Comparison of ENCODE assay signal across 19 cellular contexts in genomic region chr19:41533691-41534090, GRCh38. TPM values are rescaled to one million over a fixed set of nuclear protein-coding genes. Genes with fewer than 3 reads are reported as not detected.
A peak's percentile ranks its signal among the peaks of the same experiment; 100 is the strongest.
DNase-seq lines count a peak whose midpoint lies in the region; ATAC-seq and TF ChIP-seq lines count a peak whose summit lies in the region.
"Had no signal": no experiment of that assay in that cellular context is flagged by ENCODE, and none has a peak within 500 bp of the region (broad histone marks: within the 10 kb centered on the region; RNA-seq: fewer than 3 reads in every experiment).

No MANE protein-coding gene starts in this region.

- peak overlapping the region in 1 of 2 donors; percentile 22 for H3K27ac Mint-ChIP-seq in natural killer cell treated with Interleukin-12 subunit alpha and Interleukin-12 subunit beta and Interleukin-15 and Interleukin-18, amount 100 ng/mL, for 72 hours
- H3K27ac Mint-ChIP-seq in natural killer cell: no peak overlapping the region
- H3K27ac Mint-ChIP-seq in activated naive CD8-positive, alpha-beta T cell treated with anti-CD3 and anti-CD28 coated beads for 36 hours: peak overlapping the region; percentile 86
- H3K27ac Mint-ChIP-seq: type B pancreatic cell had no signal

- in situ Hi-C loops in ACHN (cut with HindIII; ENCODE audit: low pct_ligation_motif_present, low pct_unique_long_range_greater_than_20kb, low sequenced_read_pairs): no loop called here

- no peak for ATAC-seq in natural killer cell treated with Interleukin-12 subunit alpha and Interleukin-12 subunit beta and Interleukin-15 and Interleukin-18, amount 100 ng/mL, for 72 hours
- ATAC-seq in natural killer cell (no peak), GM21447 (IDR thresholded peaks at IDR 0.05; ENCODE audit: unreplicated experiment) (no peak)
- ATAC-seq: esophagus mucosa had no signal

- no peak overlapping the region for H2AFZ ChIP-seq in OCI-LY3 (ENCODE audit: low read depth, low read length)

- H3K27me3 Mint-ChIP-seq in natural killer cell treated with Interleukin-12 subunit alpha and Interleukin-12 subunit beta and Interleukin-15 and Interleukin-18, amount 100 ng/mL, for 72 hours: peaks cover 0 to 7% of the 10 kb centered on the region in 2 donors
- H3K27me3 Mint-ChIP-seq in natural killer cell (ENCODE audit: low read depth in 2 of 2): peaks cover 5 to 9% of the 10 kb centered on the region in 2 donors
- H3K27me3 Mint-ChIP-seq in activated naive CD8-positive, alpha-beta T cell treated with anti-CD3 and anti-CD28 coated beads for 36 hours: no peaks in the 10 kb centered on the region

- H3K4me3 ChIP-seq in OCI-LY3 (ENCODE audit: low read length): no peak overlapping the region
- H3K4me3 ChIP-seq: sigmoid colon had no signal

- intact Hi-C loops in natural killer cell (cut with micrococcal nuclease) (no loop called here), cardiac septum (cut with DNase I) (no loop called here)

- H3K9me3 ChIP-seq in OCI-LY3 (ENCODE audit: insufficient read depth, low read length): no peaks in the 10 kb centered on the region

- H3K9ac ChIP-seq in OCI-LY3 (ENCODE audit: low read length): no peak overlapping the region

- TF ChIP-seq CTCF in natural killer cell (IDR thresholded peaks at IDR 0.05) (no peak), OCI-LY3 (IDR thresholded peaks at IDR 0.05; ENCODE audit: low read depth, low read length) (no peak)

- peak overlapping the region; percentile 75; the same call in 1 of the 2 replicates for H3K4me2 ChIP-seq in OCI-LY3 (ENCODE audit: low read length)

- no peaks in the 10 kb centered on the region for H3K79me2 ChIP-seq in OCI-LY3 (ENCODE audit: low read length)

- H4K20me1 ChIP-seq in OCI-LY3 (ENCODE audit: insufficient read depth, low read length): no peaks in the 10 kb centered on the region

- H3K4me1 Mint-ChIP-seq in natural killer cell treated with Interleukin-12 subunit alpha and Interleukin-12 subunit beta and Interleukin-15 and Interleukin-18, amount 100 ng/mL, for 72 hours (ENCODE audit: low read depth in 2 of 2): peaks cover 52 to 57% of the 10 kb centered on the region in 2 donors
- peaks cover 42 to 58% of the 10 kb centered on the region in 2 donors for H3K4me1 Mint-ChIP-seq in natural killer cell
- H3K4me1 Mint-ChIP-seq in activated naive CD8-positive, alpha-beta T cell treated with anti-CD3 and anti-CD28 coated beads for 36 hours: peaks cover 66% of the 10 kb centered on the region

- 0 out of 2 replicates have a peak overlapping the region, but pooled peaks have one; percentile 88 for H3K27ac ChIP-seq in OCI-LY3 (ENCODE audit: low read length)
- H3K27ac ChIP-seq: sigmoid colon had no signal

- peak overlapping the region; percentile 26 for H3K4me3 Mint-ChIP-seq in natural killer cell treated with Interleukin-12 subunit alpha and Interleukin-12 subunit beta and Interleukin-15 and Interleukin-18, amount 100 ng/mL, for 72 hours
- H3K4me3 Mint-ChIP-seq in natural killer cell: no peak overlapping the region
- peak overlapping the region; percentile 71 for H3K4me3 Mint-ChIP-seq in activated naive CD8-positive, alpha-beta T cell treated with anti-CD3 and anti-CD28 coated beads for 36 hours
- H3K4me3 Mint-ChIP-seq: type B pancreatic cell had no signal

- peaks cover 9% of the 10 kb centered on the region for H3K9me3 Mint-ChIP-seq in natural killer cell treated with Interleukin-12 subunit alpha and Interleukin-12 subunit beta and Interleukin-15 and Interleukin-18, amount 100 ng/mL, for 72 hours
- peaks cover 0 to 5% of the 10 kb centered on the region in 2 donors for H3K9me3 Mint-ChIP-seq in natural killer cell
- H3K9me3 Mint-ChIP-seq in activated naive CD8-positive, alpha-beta T cell treated with anti-CD3 and anti-CD28 coated beads for 36 hours: peaks cover 33% of the 10 kb centered on the region
- H3K9me3 Mint-ChIP-seq: type B pancreatic cell had no signal

- peaks cover 88% of the 10 kb centered on the region for H3K4me1 ChIP-seq in OCI-LY3 (ENCODE audit: low read length)
- H3K4me1 ChIP-seq: sigmoid colon had no signal

- DNase-seq in natural killer cell treated with Interleukin-12 subunit alpha and Interleukin-12 subunit beta and Interleukin-15 and Interleukin-18, amount 100 ng/mL, for 72 hours (ENCODE audit: low spot score): no peak
- no peak for DNase-seq in natural killer cell
- DNase-seq in activated naive CD8-positive, alpha-beta T cell treated with anti-CD3 and anti-CD28 coated beads for 36 hours: no peak
- DNase-seq in ACHN: no peak
- no peak for DNase-seq in cardiac septum (ENCODE audit: low spot score)
- no peak for DNase-seq in kidney glomerular epithelial cell (lab: John Stamatoyannopoulos, UW)
- DNase-seq: dermis blood vessel endothelial cell; DMS53; H7; head of caudate nucleus; islet precursor cell; NCI-H1436; NCI-H446 treated with DMSO at 0.1 percent for 48 hours; sigmoid colon; stimulated activated CD4-positive, alpha-beta T cell treated with anti-CD3 and anti-CD28 coated beads, Interleukin-4, amount 100 ng/mL, for 4 hours had no signal

- H3K36me3 ChIP-seq in OCI-LY3 (replicated peaks; ENCODE audit: low read depth, low read length): peaks cover 5% of the 10 kb centered on the region
- H3K36me3 ChIP-seq: sigmoid colon had no signal

- H3K36me3 Mint-ChIP-seq in natural killer cell treated with Interleukin-12 subunit alpha and Interleukin-12 subunit beta and Interleukin-15 and Interleukin-18, amount 100 ng/mL, for 72 hours: no peaks in the 10 kb centered on the region
- H3K36me3 Mint-ChIP-seq in natural killer cell: no peaks in the 10 kb centered on the region
- peaks cover 63% of the 10 kb centered on the region for H3K36me3 Mint-ChIP-seq in activated naive CD8-positive, alpha-beta T cell treated with anti-CD3 and anti-CD28 coated beads for 36 hours
- H3K36me3 Mint-ChIP-seq: type B pancreatic cell had no signal

- peaks cover 9% of the 10 kb centered on the region; the same call in 1 of the 2 replicates for H3K27me3 ChIP-seq in OCI-LY3 (ENCODE audit: low read depth, low read length)

RNA-seq across cellular contexts. Expression of gene CEACAM21, which starts 42.3 kb away (rescaled TPM):
- 10 to 100 TPM in 1 of 2 donors, 1 to 10 TPM in 1; 9.7 to 20.6 TPM for total RNA-seq in natural killer cell treated with Interleukin-12 subunit alpha and Interleukin-12 subunit beta and Interleukin-15 and Interleukin-18, amount 100 ng/mL, for 72 hours
- total RNA-seq in natural killer cell (10 to 100 TPM; 26.8 to 46.6 (median 33.6) TPM), cardiac septum (0.27 TPM)
- 10 to 100 TPM; 36.5 to 37.5 TPM for total RNA-seq in activated naive CD8-positive, alpha-beta T cell treated with anti-CD3 and anti-CD28 coated beads for 36 hours
- total RNA-seq: H7 had no signal
